25 cellular contexts compared by ENCODE assay signal in the genomic region with DNA sequence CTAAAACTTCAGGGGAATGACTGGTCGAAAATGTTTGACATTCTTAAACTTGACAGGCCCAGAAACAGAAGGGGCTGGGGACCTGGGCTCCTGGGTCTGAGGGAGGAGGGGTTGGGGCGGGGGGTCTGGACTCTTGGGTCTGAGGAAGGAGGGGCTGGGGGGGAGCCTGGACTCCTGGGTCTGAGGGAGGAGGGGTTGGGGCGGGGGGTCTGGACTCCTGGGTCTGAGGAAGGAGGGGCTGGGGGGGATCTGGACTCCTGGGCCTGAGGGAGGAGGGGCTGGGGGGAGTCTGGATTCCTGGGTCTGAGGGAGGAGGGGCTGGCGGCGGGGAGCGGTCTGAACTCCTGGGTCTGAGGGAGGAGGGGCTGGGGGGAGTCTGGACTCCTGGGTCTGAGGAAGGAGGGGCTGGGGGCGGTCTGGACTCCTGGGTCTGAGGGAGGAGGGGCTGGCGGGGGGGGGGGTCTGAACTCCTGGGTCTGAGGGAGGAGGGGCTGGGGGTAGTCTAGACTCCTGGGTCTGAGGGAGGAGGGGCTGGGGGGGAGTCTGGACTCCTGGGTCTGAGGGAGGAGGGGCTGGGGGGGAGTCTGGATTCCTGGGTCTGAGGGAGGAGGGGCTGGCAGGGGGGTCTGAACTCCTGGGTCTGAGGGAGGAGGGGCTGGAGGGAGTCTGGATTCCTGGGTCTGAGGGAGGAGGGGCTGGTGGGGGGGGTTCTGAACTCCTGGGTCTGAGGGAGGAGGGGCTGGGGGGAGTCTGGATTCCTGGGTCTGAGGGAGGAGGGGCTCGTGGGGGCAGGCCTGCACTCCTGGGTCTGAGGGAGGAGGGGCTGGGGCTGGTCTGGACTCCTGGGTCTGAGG. TPM values are rescaled to one million over a fixed set of nuclear protein-coding genes. Genes with fewer than 3 reads are reported as not detected.
"Had no signal": no experiment of that assay in that cellular context is flagged by ENCODE, and none has a peak within 500 bp of the region (broad histone marks: within the 10 kb centered on the region; RNA-seq: fewer than 3 reads in every experiment).

No MANE protein-coding gene starts in this region.

- H3K4me1 Mint-ChIP-seq: activated CD4-positive, alpha-beta memory T cell treated with anti-CD3 and anti-CD28 coated beads, Interleukin-2, amount 10 ng/mL, durations not matched to agents 7 days and 5 days; activated CD4-positive, alpha-beta T cell treated with anti-CD3 and anti-CD28 coated beads, Interleukin-2, amount 10 ng/mL, durations not matched to agents 24 days and 14 days had no signal

- ATAC-seq: activated naive CD4-positive, alpha-beta T cell treated with anti-CD3 and anti-CD28 coated beads, Interleukin-2, amount 50 U/mL, for 72 hours; gastrocnemius medialis; stimulated activated naive CD8-positive, alpha-beta T cell treated with anti-CD3 and anti-CD28 coated beads, Interleukin-15, Interleukin-2, amounts not matched to agents 100 U/mL and 50 U/mL, for 24 hours had no signal

- H3K27ac ChIP-seq: ascending aorta, esophagus muscularis mucosa, gastrocnemius medialis, prostate gland, tibial artery had no signal

- H3K4me1 ChIP-seq: ascending aorta, esophagus muscularis mucosa, gastrocnemius medialis, prostate gland, tibial artery had no signal

- H3K4me3 ChIP-seq: ascending aorta, esophagus muscularis mucosa, gastrocnemius medialis, prostate gland, tibial artery had no signal

- H3K36me3 Mint-ChIP-seq: activated naive CD4-positive, alpha-beta T cell treated with anti-CD3 and anti-CD28 coated beads, Interleukin-2, amount 50 U/mL, for 72 hours; naive B cell had no signal

- H3K27ac Mint-ChIP-seq: activated CD4-positive, alpha-beta memory T cell treated with anti-CD3 and anti-CD28 coated beads, Interleukin-2, amount 10 ng/mL, durations not matched to agents 7 days and 5 days; activated CD4-positive, alpha-beta T cell treated with anti-CD3 and anti-CD28 coated beads, Interleukin-2, amount 10 ng/mL, durations not matched to agents 24 days and 14 days; activated naive CD4-positive, alpha-beta T cell treated with anti-CD3 and anti-CD28 coated beads, Interleukin-2, amount 50 U/mL, for 72 hours; naive B cell had no signal

- H3K27me3 ChIP-seq: ascending aorta, gastrocnemius medialis had no signal

- H3K36me3 ChIP-seq: ascending aorta, esophagus muscularis mucosa, gastrocnemius medialis, prostate gland, tibial artery had no signal

- H3K9me3 ChIP-seq: ascending aorta, esophagus muscularis mucosa, gastrocnemius medialis, prostate gland, tibial artery had no signal

- H3K9me3 Mint-ChIP-seq: activated CD4-positive, alpha-beta memory T cell treated with anti-CD3 and anti-CD28 coated beads, Interleukin-2, amount 10 ng/mL, durations not matched to agents 7 days and 5 days; activated CD4-positive, alpha-beta T cell treated with anti-CD3 and anti-CD28 coated beads, Interleukin-2, amount 10 ng/mL, durations not matched to agents 24 days and 14 days; activated naive CD4-positive, alpha-beta T cell treated with anti-CD3 and anti-CD28 coated beads, Interleukin-2, amount 50 U/mL, for 72 hours; central memory CD8-positive, alpha-beta T cell had no signal

- DNase-seq: activated CD4-positive, alpha-beta memory T cell treated with anti-CD3 and anti-CD28 coated beads, Interleukin-2, amount 10 ng/mL, durations not matched to agents 7 days and 5 days; activated CD4-positive, alpha-beta T cell treated with anti-CD3 and anti-CD28 coated beads, Interleukin-2, amount 10 ng/mL, durations not matched to agents 24 days and 14 days; activated gamma-delta T cell treated with Interleukin-2 at 50 U/mL for 16 hours; activated T-cell treated with anti-CD3 and anti-CD28 coated beads, Interleukin-2, amount 50 U/mL, for 1 hour; effector memory CD4-positive, alpha-beta T cell; gastrocnemius medialis; hippocampal formation; left cardiac atrium; mesenchymal stem cell; naive B cell; stimulated activated CD4-positive, alpha-beta T cell treated with anti-CD3 and anti-CD28 coated beads, Interleukin-4, amount 100 ng/mL, for 24 hours; stimulated activated naive CD8-positive, alpha-beta T cell treated with anti-CD3 and anti-CD28 coated beads, Interleukin-15, Interleukin-2, amounts not matched to agents 100 U/mL and 50 U/mL, for 24 hours; SW 1271; T-helper 2 cell; tibial artery had no signal

- H3K4me3 Mint-ChIP-seq: activated CD4-positive, alpha-beta memory T cell treated with anti-CD3 and anti-CD28 coated beads, Interleukin-2, amount 10 ng/mL, durations not matched to agents 7 days and 5 days; activated CD4-positive, alpha-beta T cell treated with anti-CD3 and anti-CD28 coated beads, Interleukin-2, amount 10 ng/mL, durations not matched to agents 24 days and 14 days; central memory CD8-positive, alpha-beta T cell had no signal

RNA-seq across cellular contexts. Expression of a gene that starts 5.5 kb away (rescaled TPM):
- total RNA-seq: activated CD4-positive, alpha-beta memory T cell treated with anti-CD3 and anti-CD28 coated beads, Interleukin-2, amount 10 ng/mL, durations not matched to agents 7 days and 5 days; activated CD4-positive, alpha-beta T cell treated with anti-CD3 and anti-CD28 coated beads, Interleukin-2, amount 10 ng/mL, durations not matched to agents 24 days and 14 days; activated naive CD4-positive, alpha-beta T cell treated with anti-CD3 and anti-CD28 coated beads, Interleukin-2, amount 50 U/mL, for 72 hours; ascending aorta; dermis microvascular lymphatic vessel endothelial cell; endothelial cell of umbilical vein; esophagus muscularis mucosa; gastrocnemius medialis; left cardiac atrium; osteoblast; subcutaneous adipose tissue had no signal

RNA-seq across cellular contexts. Expression of a gene that starts 8.8 kb away (rescaled TPM):
- total RNA-seq: activated CD4-positive, alpha-beta memory T cell treated with anti-CD3 and anti-CD28 coated beads, Interleukin-2, amount 10 ng/mL, durations not matched to agents 7 days and 5 days; activated CD4-positive, alpha-beta T cell treated with anti-CD3 and anti-CD28 coated beads, Interleukin-2, amount 10 ng/mL, durations not matched to agents 24 days and 14 days; activated naive CD4-positive, alpha-beta T cell treated with anti-CD3 and anti-CD28 coated beads, Interleukin-2, amount 50 U/mL, for 72 hours; ascending aorta; dermis microvascular lymphatic vessel endothelial cell; endothelial cell of umbilical vein; gastrocnemius medialis; osteoblast had no signal
- polyA plus RNA-seq: endothelial cell of umbilical vein had no signal

RNA-seq across cellular contexts. Expression of a gene that starts 22.1 kb away (rescaled TPM):
- total RNA-seq: activated CD4-positive, alpha-beta memory T cell treated with anti-CD3 and anti-CD28 coated beads, Interleukin-2, amount 10 ng/mL, durations not matched to agents 7 days and 5 days; activated CD4-positive, alpha-beta T cell treated with anti-CD3 and anti-CD28 coated beads, Interleukin-2, amount 10 ng/mL, durations not matched to agents 24 days and 14 days; activated naive CD4-positive, alpha-beta T cell treated with anti-CD3 and anti-CD28 coated beads, Interleukin-2, amount 50 U/mL, for 72 hours; ascending aorta; dermis microvascular lymphatic vessel endothelial cell; endothelial cell of umbilical vein; esophagus muscularis mucosa; gastrocnemius medialis; mucosa of gallbladder; osteoblast; subcutaneous adipose tissue had no signal
- polyA plus RNA-seq: endothelial cell of umbilical vein had no signal

RNA-seq across cellular contexts. Expression of a gene that starts 26.5 kb away (rescaled TPM):
- total RNA-seq: activated CD4-positive, alpha-beta memory T cell treated with anti-CD3 and anti-CD28 coated beads, Interleukin-2, amount 10 ng/mL, durations not matched to agents 7 days and 5 days; activated CD4-positive, alpha-beta T cell treated with anti-CD3 and anti-CD28 coated beads, Interleukin-2, amount 10 ng/mL, durations not matched to agents 24 days and 14 days; activated naive CD4-positive, alpha-beta T cell treated with anti-CD3 and anti-CD28 coated beads, Interleukin-2, amount 50 U/mL, for 72 hours; ascending aorta; dermis microvascular lymphatic vessel endothelial cell; endothelial cell of umbilical vein; esophagus muscularis mucosa; gastrocnemius medialis; osteoblast; prostate gland; subcutaneous adipose tissue had no signal
- polyA plus RNA-seq: endothelial cell of umbilical vein had no signal

RNA-seq across cellular contexts. Expression of a gene that starts 44.6 kb away (rescaled TPM):
- total RNA-seq: activated CD4-positive, alpha-beta memory T cell treated with anti-CD3 and anti-CD28 coated beads, Interleukin-2, amount 10 ng/mL, durations not matched to agents 7 days and 5 days; activated CD4-positive, alpha-beta T cell treated with anti-CD3 and anti-CD28 coated beads, Interleukin-2, amount 10 ng/mL, durations not matched to agents 24 days and 14 days; activated naive CD4-positive, alpha-beta T cell treated with anti-CD3 and anti-CD28 coated beads, Interleukin-2, amount 50 U/mL, for 72 hours; endothelial cell of umbilical vein; esophagus muscularis mucosa; osteoblast had no signal
- polyA plus RNA-seq: endothelial cell of umbilical vein had no signal
